8 cellular contexts compared by ENCODE assay signal in the genomic region with DNA sequence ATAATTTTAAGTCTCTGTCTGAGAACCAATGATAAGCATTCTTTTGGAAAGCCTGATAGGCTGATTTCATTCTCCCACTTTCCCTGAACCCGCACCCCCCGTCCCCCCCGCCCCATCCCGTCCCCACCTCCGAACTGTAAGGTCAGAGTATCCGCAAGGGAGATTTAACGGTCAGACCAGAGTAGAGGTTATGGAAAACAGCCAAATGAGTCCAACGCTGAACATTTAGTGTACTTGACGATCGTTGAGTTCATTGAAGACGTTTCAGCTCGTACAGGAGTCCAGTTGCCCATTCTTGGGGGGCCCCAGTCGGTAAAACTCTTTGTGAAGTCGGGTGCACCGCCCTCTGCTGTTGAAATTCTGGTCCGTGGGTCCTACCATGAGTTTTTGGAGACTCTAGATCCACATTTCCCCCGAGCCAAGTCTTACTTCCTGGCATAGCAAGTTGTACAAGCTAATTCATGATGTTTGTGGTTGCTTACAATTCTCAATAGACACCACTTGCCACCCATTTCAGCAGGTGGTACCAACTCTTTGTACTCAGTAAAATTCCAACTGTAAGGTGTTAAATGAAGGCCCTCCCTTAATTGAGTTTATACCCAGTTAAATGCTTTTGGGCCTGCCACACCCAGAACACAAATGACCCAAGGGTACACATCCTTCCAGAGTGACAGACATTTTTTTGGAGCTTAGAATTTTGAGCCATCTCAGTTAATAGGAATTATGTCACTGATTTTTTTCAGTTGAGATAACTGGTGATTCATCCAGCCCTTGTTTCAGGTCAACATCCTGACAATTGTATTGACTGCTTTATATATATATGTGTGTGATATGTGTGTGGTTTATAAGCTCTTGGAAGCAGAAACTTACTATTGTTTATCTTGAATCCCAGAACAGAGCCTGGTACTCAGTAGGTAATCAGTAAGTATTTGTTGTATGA. TPM values are rescaled to one million over a fixed set of nuclear protein-coding genes. Genes with fewer than 3 reads are reported as not detected.
DNase-seq lines count a peak whose midpoint lies in the region; TF ChIP-seq lines count a peak whose summit lies in the region.

No MANE protein-coding gene starts in this region.

- H3K4me3 ChIP-seq in AG04450 (ENCODE audit: low read depth, low read length) (peak overlapping the region; percentile 96), GM12875 (ENCODE audit: low read depth, low read length) (peak overlapping the region; percentile 89), esophagus (ENCODE audit: low read depth in 1 of 2, low read length in 2 of 2) (peak overlapping the region; percentile 83 to 96), mucosa of rectum (ENCODE audit: low read length in 2 of 2) (peak overlapping the region; percentile 89 to 95), stomach smooth muscle (ENCODE audit: low read length in 2 of 2) (peak overlapping the region; percentile 90 to 95)

- H3K27me3 ChIP-seq in AG04450 (ENCODE audit: control insufficient read depth, insufficient read depth, low read length) = no peaks in the 10 kb centered on the region
- H3K27me3 ChIP-seq in esophagus (ENCODE audit: control insufficient read depth in 1 of 2, insufficient read depth in 2 of 2, low read length in 2 of 2) = no peaks in the 10 kb centered on the region
- no peaks in the 10 kb centered on the region for H3K27me3 ChIP-seq in mucosa of rectum (ENCODE audit: control insufficient read depth in 2 of 2, insufficient read depth in 2 of 2, low read length in 2 of 2)
- H3K27me3 ChIP-seq in stomach smooth muscle (ENCODE audit: control insufficient read depth in 1 of 2, insufficient read depth in 2 of 2, low read length in 2 of 2) = no peaks in the 10 kb centered on the region

- POLR2A ChIA-PET in AG04450 (lab: Yijun Ruan, JAX) = interaction anchor here (0.6 to 1.3 kb wide), 2 partner anchors 51 to 150 kb away, joined by 3 to 4 read pairs; no protein-coding TSS in a partner anchor

- H3K27ac ChIP-seq in AG04450 (ENCODE audit: low read depth, low read length) (peak overlapping the region; percentile 52), esophagus (ENCODE audit: low read depth in 2 of 2, low read length in 1 of 2) (peak overlapping the region; percentile 96 to 97), mucosa of rectum (ENCODE audit: low read depth in 2 of 2, low read length in 2 of 2) (peak overlapping the region; percentile 86 to 89), stomach smooth muscle (ENCODE audit: low read length) (peak overlapping the region; percentile 37)

- H3K9me3 ChIP-seq in AG04450 (ENCODE audit: control insufficient read depth, insufficient read depth, low read length) (peaks cover 3% of the 10 kb centered on the region; the same call in 1 of the 2 replicates), esophagus (ENCODE audit: control insufficient read depth in 2 of 2, insufficient read depth in 1 of 2, low read depth in 1 of 2, low read length in 1 of 2) (no peaks in the 10 kb centered on the region), mucosa of rectum (ENCODE audit: control insufficient read depth in 2 of 2, low read length in 2 of 2) (no peaks in the 10 kb centered on the region), stomach smooth muscle (ENCODE audit: control insufficient read depth in 2 of 2, low read length in 2 of 2) (no peaks in the 10 kb centered on the region)

- CTCF ChIA-PET in AG04450 (lab: Charles Lee) = interaction anchor here (0.5 to 5.1 kb wide), 13 partner anchors 12 to 230 kb away, joined by 3 to 66 read pairs (median 3); no protein-coding TSS in a partner anchor

- DNase-seq in AG04450 (ENCODE audit: low read depth, low spot score) (no peak), NCI-H82 (lab: John Stamatoyannopoulos, UW) (peak; percentile 48), activated T-cell treated with anti-CD3 and anti-CD28 coated beads for 24 hours (ENCODE audit: low read depth) (peak; percentile 6), NCI-H128 (lab: John Stamatoyannopoulos, UW; ENCODE audit: unreplicated experiment) (no peak)

- peak overlapping the region; percentile 5 to 90 for H3K9ac ChIP-seq in mucosa of rectum (ENCODE audit: low read depth in 1 of 2, low read length in 2 of 2)
- peak overlapping the region; percentile 36 to 98 for H3K9ac ChIP-seq in stomach smooth muscle (ENCODE audit: low read length in 2 of 2)

- TF ChIP-seq CTCF in AG04450 (IDR thresholded peaks at IDR 0.05; ENCODE audit: low read depth, low read length) = peak; percentile 64
- TF ChIP-seq CTCF in GM12875 (IDR thresholded peaks at IDR 0.05; ENCODE audit: borderline replicate concordance, insufficient read depth, low read depth, low read length) = peak; percentile 49; the same call in 1 of the 2 replicates

- H3K36me3 ChIP-seq in esophagus (ENCODE audit: control insufficient read depth in 2 of 2, insufficient read depth in 2 of 2, low read length in 1 of 2) (peaks cover 0 to 2% of the 10 kb centered on the region in 2 donors), mucosa of rectum (ENCODE audit: control insufficient read depth in 2 of 2, insufficient read depth in 2 of 2, low read length in 2 of 2) (peaks cover 0 to 8% of the 10 kb centered on the region in 2 donors), stomach smooth muscle (ENCODE audit: control insufficient read depth in 2 of 2, insufficient read depth in 2 of 2, low read length in 2 of 2) (no peaks in the 10 kb centered on the region)

- H3K4me1 ChIP-seq in esophagus (ENCODE audit: control insufficient read depth in 2 of 2, insufficient read depth in 2 of 2, low read length in 1 of 2) = no peaks in the 10 kb centered on the region
- peaks cover 7 to 10% of the 10 kb centered on the region in 2 donors for H3K4me1 ChIP-seq in mucosa of rectum (ENCODE audit: control insufficient read depth in 2 of 2, insufficient read depth in 2 of 2, low read length in 2 of 2)
- peaks cover 14% of the 10 kb centered on the region for H3K4me1 ChIP-seq in stomach smooth muscle (ENCODE audit: control insufficient read depth, insufficient read depth, low read length)

- WGBS in esophagus, 2 donors = 1% methylated on average over 16 to 17 of the region's 17 CpGs

RNA-seq across cellular contexts. Expression of a gene that starts 1.2 kb away (rescaled TPM):
- polyA plus RNA-seq in AG04450 (2011; rRNA removed) = 26.3 and 34.9 TPM in 2 replicates
- 12.8 and 21.7 TPM in 2 replicates for polyA minus RNA-seq in AG04450 (2011; rRNA and poly(A)+ RNA removed)
- 10 to 100 TPM; 23.9 to 32.5 TPM for polyA plus RNA-seq in esophagus

RNA-seq across cellular contexts. Expression of a gene that starts 1.3 kb away (rescaled TPM):
- polyA plus RNA-seq in AG04450 (2011; rRNA removed) (0.36 TPM in 2 replicates), esophagus (1 to 10 TPM; 1.9 to 2.3 TPM)
- polyA minus RNA-seq in AG04450 (2011; rRNA and poly(A)+ RNA removed) = 0.74 and 0.78 TPM in 2 replicates

Comparison
In these comparisons a context has a peak if more than half of its experiments do, and no peak if none do; other contexts are left out.
1. DNase-seq: peak in NCI-H82 (single experiment) and activated T-cell treated with anti-CD3 and anti-CD28 coated beads for 24 hours (single experiment); none in AG04450 (single experiment) and NCI-H128 (single experiment).
2. H3K27ac ChIP-seq: peak in every context shown above with its lines; median percentile 96 in esophagus; 88 in mucosa of rectum; 52 in AG04450; 37 in stomach smooth muscle.
3. Peak in every context shown above with its lines, with median percentiles within 50 percentile points of each other: H3K4me3 ChIP-seq.